In the genomic region with DNA sequence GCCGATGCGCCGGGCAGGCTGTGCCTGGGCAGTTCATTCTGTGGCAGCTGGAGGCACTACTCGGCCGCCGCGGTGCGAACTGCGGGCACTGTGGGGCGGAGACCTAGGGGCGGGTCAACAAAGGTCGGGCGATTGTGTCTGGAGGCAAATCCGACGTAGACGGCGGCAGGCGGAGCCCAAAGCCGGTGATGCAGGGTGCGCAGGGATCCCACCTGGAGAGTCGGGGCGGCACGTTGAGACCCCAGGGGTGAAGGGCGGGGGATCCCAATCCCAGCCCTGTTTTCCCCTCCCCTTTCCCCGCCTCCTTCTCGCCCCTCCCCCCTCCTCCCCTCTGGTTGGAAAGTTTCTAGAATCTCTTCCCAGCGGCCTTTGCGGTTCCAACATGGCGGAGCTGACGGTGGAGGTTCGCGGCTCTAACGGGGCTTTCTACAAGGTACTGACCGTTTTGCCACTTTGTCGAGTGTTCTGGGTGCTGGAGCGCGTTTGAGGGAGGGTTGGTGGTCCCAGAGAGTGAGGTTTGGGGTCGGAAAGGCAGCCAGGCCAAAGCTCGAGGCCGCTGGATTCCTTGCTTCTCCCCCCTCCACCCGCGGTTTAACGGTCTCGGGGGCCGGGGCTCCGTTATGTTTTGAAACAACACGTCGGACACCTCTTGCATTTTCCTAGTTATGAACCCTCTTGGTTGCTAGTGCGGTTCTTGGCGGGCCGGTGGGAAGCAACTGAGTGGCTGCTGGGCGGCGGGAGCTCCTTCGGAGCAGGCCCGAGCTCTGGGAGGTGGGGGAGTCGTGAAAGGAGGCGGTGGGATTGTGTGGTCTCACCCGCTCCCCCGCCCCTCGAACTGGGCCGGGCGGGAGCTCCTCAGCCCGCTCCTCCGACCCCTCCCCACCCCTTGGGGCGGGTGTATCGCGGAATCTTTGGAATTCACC, we compare ENCODE assay signal across 8 cellular contexts. TPM values are rescaled to one million over a fixed set of nuclear protein-coding genes. Genes with fewer than 3 reads are reported as not detected.
DNase-seq lines count a peak whose midpoint lies in the region; ATAC-seq, FAIRE-seq and TF ChIP-seq lines count a peak whose summit lies in the region.

FXR1 (plus strand) TSS at position 367 of the 923 bp plus-strand sequence; CDS start at position 383, 16 bp downstream.

- H3K27me3 ChIP-seq in BLaER1, result no peaks in the 10 kb centered on the region
- H3K27me3 ChIP-seq in colonic mucosa, result no peaks in the 10 kb centered on the region

- peak; percentile 74 for DNase-seq in GM19239 (ENCODE audit: insufficient read length, low spot score)
- DNase-seq in NCI-H524 (lab: John Stamatoyannopoulos, UW), result peak; percentile 91 to 95
- peak; percentile 85 to 88 for DNase-seq in activated CD4-positive, alpha-beta T cell treated with anti-CD3 and anti-CD28 coated beads for 4 hours
- DNase-seq in colonic mucosa, result peak; percentile 95
- peak; percentile 90 to 94 for DNase-seq in left colon
- peak; percentile 91 to 92 for DNase-seq in stimulated activated CD4-positive, alpha-beta T cell treated with anti-CD3 and anti-CD28 coated beads, Interleukin-2, amount 100 ng/mL, for 24 hours

- H3K9me3 ChIP-seq in BLaER1 (no peaks in the 10 kb centered on the region), colonic mucosa (no peaks in the 10 kb centered on the region)

- TF ChIP-seq CTCF in colonic mucosa (IDR thresholded peaks at IDR 0.05), result peak; percentile 84

- H3K36me3 ChIP-seq in BLaER1 (peaks cover 30% of the 10 kb centered on the region), colonic mucosa (no peaks in the 10 kb centered on the region)

- ATAC-seq in HG03457 (IDR thresholded peaks at IDR 0.05; ENCODE audit: unreplicated experiment) (peak; percentile 100), left colon (peak; percentile 98)

- H3K4me3 ChIP-seq in BLaER1 (peak within 1 kb of the TSS; percentile 99), colonic mucosa (peak within 1 kb of the TSS; percentile 84)

- H4K20me1 ChIP-seq in BLaER1, result peaks cover 50% of the 10 kb centered on the region

- H3K4me2 ChIP-seq in BLaER1, result peak within 1 kb of the TSS; percentile 91

- peaks cover 35% of the 10 kb centered on the region for H3K4me1 ChIP-seq in BLaER1
- peaks cover 3% of the 10 kb centered on the region for H3K4me1 ChIP-seq in colonic mucosa

- peak within 1 kb of the TSS; percentile 99 for H3K27ac ChIP-seq in BLaER1
- H3K27ac ChIP-seq in colonic mucosa, result peak within 1 kb of the TSS; percentile 82

- H3K9ac ChIP-seq in BLaER1 (peak within 1 kb of the TSS; percentile 100), colonic mucosa (ENCODE audit: low read depth in 2 of 2, low read length in 2 of 2) (peak within 1 kb of the TSS; percentile 78 to 89)

- intact Hi-C loops in colonic mucosa (cut with DNase I) (no loop called here), left colon (cut with DNase I, micrococcal nuclease) (no loop called here)

- peak; percentile 80 for FAIRE-seq in GM19239 (lab: Jason Lieb, UNC)

RNA-seq across cellular contexts. Expression of gene FXR1, which starts in this region (rescaled TPM):
- total RNA-seq in colonic mucosa (10 to 100 TPM; 74.5 to 80.3 TPM), left colon (10 to 100 TPM; 57.6 to 64.7 TPM)

Comparison
In these comparisons a context has a peak if more than half of its experiments do, and no peak if none do; other contexts are left out.
1. Peak in every context shown above with its lines: DNase-seq, ATAC-seq, H3K4me3 ChIP-seq and H3K27ac ChIP-seq.